Comparison of ENCODE assay signal across 16 cellular contexts in the genomic region with DNA sequence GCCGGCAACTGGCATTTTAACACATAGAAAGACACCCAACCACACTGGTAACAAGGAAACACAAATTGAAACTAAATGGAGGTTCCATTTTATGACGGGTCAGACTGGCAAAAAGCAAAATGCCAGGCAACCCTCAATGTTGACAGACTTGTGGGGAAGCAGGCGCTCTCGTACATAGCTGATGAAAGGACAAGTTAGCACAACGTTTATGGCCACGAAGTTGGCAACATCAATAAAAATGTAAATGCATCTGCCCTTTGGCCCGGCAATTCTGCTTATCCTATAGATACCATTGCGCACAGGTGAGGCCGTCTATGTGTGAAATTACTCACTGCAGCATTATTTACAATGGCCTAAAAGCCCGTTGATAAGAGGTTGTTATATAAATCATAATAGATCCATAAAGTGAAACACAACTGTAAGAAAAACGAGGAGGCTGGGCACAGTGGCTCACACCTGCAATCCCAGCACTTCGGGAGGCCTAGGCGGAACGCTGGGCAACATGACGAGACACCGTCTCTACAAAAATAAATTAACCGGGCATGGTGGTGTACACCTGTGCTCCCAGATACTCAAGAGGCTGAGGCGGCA. TPM values are rescaled to one million over a fixed set of nuclear protein-coding genes. Genes with fewer than 3 reads are reported as not detected.
"Had no signal": no experiment of that assay in that cellular context is flagged by ENCODE, and none has a peak within 500 bp of the region (broad histone marks: within the 10 kb centered on the region; RNA-seq: fewer than 3 reads in every experiment).

No MANE protein-coding gene starts in this region.

- ATAC-seq: activated naive CD4-positive, alpha-beta T cell treated with anti-CD3 and anti-CD28 coated beads, Interleukin-2, amount 50 U/mL, for 72 hours; activated T-cell treated with anti-CD3 and anti-CD28 coated beads, Interleukin-2, amount 50 U/mL, for 4 hours; esophagus mucosa; right lobe of liver; stimulated activated naive B cell treated with anti-CD40 and anti-IgM and Interleukin-4, amounts not matched to agents 10 μg/mL and 1 μg/mL and 100 μg/mL, for 72 hours had no signal

- H3K9me3 ChIP-seq: right lobe of liver had no signal

- H3K36me3 ChIP-seq: right lobe of liver had no signal

- H3K27me3 ChIP-seq: right lobe of liver had no signal

- H3K4me3 ChIP-seq: right lobe of liver had no signal

- H3K27ac ChIP-seq: right lobe of liver had no signal

- DNase-seq: activated CD4-positive, alpha-beta T cell treated with anti-CD3 and anti-CD28 coated beads, Interleukin-2, amount 50 U/mL, for 48 hours; activated CD4-positive, CD25-positive, alpha-beta regulatory T cell treated with anti-CD3 and anti-CD28 coated beads, Interleukin-2, amount 50 U/mL, for 72 hours; activated effector memory CD4-positive, alpha-beta T cell treated with anti-CD3 and anti-CD28 coated beads, Interleukin-2, amount 50 U/mL, for 16 hours; activated T-cell treated with anti-CD3 and anti-CD28 coated beads, Interleukin-2, amount 50 U/mL, for 4 hours; amygdala; islet precursor cell; right lobe of liver; stimulated activated CD4-positive, alpha-beta T cell treated with anti-CD3 and anti-CD28 coated beads, Interleukin-2, amount 100 ng/mL, for 24 hours; stimulated activated naive B cell treated with anti-CD40 and anti-IgM and Interleukin-4, amounts not matched to agents 10 μg/mL and 1 μg/mL and 100 μg/mL, for 72 hours; substantia nigra; trophoblast cell had no signal

RNA-seq across cellular contexts. Expression of gene FOXL3, which starts 39.8 kb away (rescaled TPM):
- total RNA-seq: activated naive CD4-positive, alpha-beta T cell treated with anti-CD3 and anti-CD28 coated beads, Interleukin-2, amount 50 U/mL, for 72 hours; activated T-cell treated with anti-CD3 and anti-CD28 coated beads, Interleukin-2, amount 50 U/mL, for 4 hours; dermis microvascular lymphatic vessel endothelial cell; esophagus mucosa; liver; mesenteric fat pad; right lobe of liver had no signal
- polyA plus RNA-seq: liver had no signal
